ENCODE assay signal across 30 cellular contexts in genomic region chr6:71373943-71374342, GRCh38.
"Had no signal": no experiment of that assay in that cellular context is flagged by ENCODE, and none has a peak within 500 bp of the region (broad histone marks: within the 10 kb centered on the region; RNA-seq: fewer than 3 reads in every experiment).

No MANE protein-coding gene starts in this region.

- H3K27me3 ChIP-seq: colonic mucosa, heart right ventricle, neural progenitor cell, right atrium auricular region, stomach, testis, tibial nerve, upper lobe of left lung had no signal

- H3K27me3 Mint-ChIP-seq: dendritic cell treated with granulocyte-macrophage colony-stimulating factor and Interleukin-4, amounts not matched to agents 40 ng/mL and 50 ng/mL, for 4 days; progenitor cell of endocrine pancreas had no signal

- H3K4me1 ChIP-seq: colonic mucosa, neural progenitor cell, parathyroid adenoma, right atrium auricular region, testis had no signal

- H3K36me3 Mint-ChIP-seq: naive thymus-derived CD4-positive, alpha-beta T cell; stimulated activated effector memory CD8-positive, alpha-beta T cell treated with anti-CD3 and anti-CD28 coated beads, Interleukin-12 subunit alpha, Interleukin-12 subunit beta, amount 100 ng/mL, for 72 hours had no signal

- H3K4me3 Mint-ChIP-seq: dendritic cell treated with granulocyte-macrophage colony-stimulating factor and Interleukin-4, amounts not matched to agents 40 ng/mL and 50 ng/mL, for 4 days; endodermal cell; naive thymus-derived CD4-positive, alpha-beta T cell; nephron; neural progenitor cell; stimulated activated effector memory CD8-positive, alpha-beta T cell treated with anti-CD3 and anti-CD28 coated beads, Interleukin-12 subunit alpha, Interleukin-12 subunit beta, amount 100 ng/mL, for 72 hours had no signal

- H3K9me3 ChIP-seq: colonic mucosa, right atrium auricular region, stomach, testis, tibial nerve, upper lobe of left lung had no signal

- H3K27ac ChIP-seq: colonic mucosa, epithelial cell of prostate, heart right ventricle, neural progenitor cell, parathyroid adenoma, right atrium auricular region, stomach, testis, tibial nerve, upper lobe of left lung had no signal

- H3K4me3 ChIP-seq: colonic mucosa, heart right ventricle, neural progenitor cell, right atrium auricular region, smooth muscle cell, stomach, testis, tibial nerve, upper lobe of left lung had no signal

- DNase-seq: colonic mucosa; effector CD8-positive, alpha-beta T cell; endodermal cell; foreskin melanocyte; glutamatergic neuron; heart right ventricle; hippocampal formation; mesendoderm; midbrain; naive thymus-derived CD4-positive, alpha-beta T cell; stimulated activated CD4-positive, alpha-beta T cell treated with anti-CD3 and anti-CD28 coated beads, Interleukin-12 subunit alpha, Interleukin-12 subunit beta, amount 100 ng/mL, for 4 hours; stimulated activated CD4-positive, alpha-beta T cell treated with anti-CD3 and anti-CD28 coated beads, Interleukin-1b, Interleukin-23, amount 100 ng/mL, for 48 hours; stimulated activated CD4-positive, alpha-beta T cell treated with anti-CD3 and anti-CD28 coated beads, Interleukin-4, amount 100 ng/mL, for 1 hour; stimulated activated naive CD4-positive, alpha-beta T cell treated with Interleukin-2 at 50 U/mL for 16 hours; stomach; substantia nigra; testis; upper lobe of left lung had no signal

- H3K27ac Mint-ChIP-seq: dendritic cell treated with granulocyte-macrophage colony-stimulating factor and Interleukin-4, amounts not matched to agents 40 ng/mL and 50 ng/mL, for 4 days; endodermal cell; naive thymus-derived CD4-positive, alpha-beta T cell; nephron; neural progenitor cell; progenitor cell of endocrine pancreas; stimulated activated effector memory CD8-positive, alpha-beta T cell treated with anti-CD3 and anti-CD28 coated beads, Interleukin-12 subunit alpha, Interleukin-12 subunit beta, amount 100 ng/mL, for 72 hours had no signal

- H3K36me3 ChIP-seq: colonic mucosa, neural progenitor cell had no signal

- ATAC-seq: esophagus mucosa; heart right ventricle; naive thymus-derived CD4-positive, alpha-beta T cell; sciatic nerve; stimulated activated effector memory CD8-positive, alpha-beta T cell treated with anti-CD3 and anti-CD28 coated beads, Interleukin-12 subunit alpha, Interleukin-12 subunit beta, amount 100 ng/mL, for 72 hours had no signal

- H3K4me1 Mint-ChIP-seq: endodermal cell; naive thymus-derived CD4-positive, alpha-beta T cell; nephron; neural progenitor cell; stimulated activated effector memory CD8-positive, alpha-beta T cell treated with anti-CD3 and anti-CD28 coated beads, Interleukin-12 subunit alpha, Interleukin-12 subunit beta, amount 100 ng/mL, for 72 hours had no signal

- H3K9ac ChIP-seq: neural progenitor cell, parathyroid adenoma had no signal

- H3K9me3 Mint-ChIP-seq: dendritic cell treated with granulocyte-macrophage colony-stimulating factor and Interleukin-4, amounts not matched to agents 40 ng/mL and 50 ng/mL, for 4 days; neural progenitor cell; stimulated activated effector memory CD8-positive, alpha-beta T cell treated with anti-CD3 and anti-CD28 coated beads, Interleukin-12 subunit alpha, Interleukin-12 subunit beta, amount 100 ng/mL, for 72 hours had no signal
